In the genomic region with DNA sequence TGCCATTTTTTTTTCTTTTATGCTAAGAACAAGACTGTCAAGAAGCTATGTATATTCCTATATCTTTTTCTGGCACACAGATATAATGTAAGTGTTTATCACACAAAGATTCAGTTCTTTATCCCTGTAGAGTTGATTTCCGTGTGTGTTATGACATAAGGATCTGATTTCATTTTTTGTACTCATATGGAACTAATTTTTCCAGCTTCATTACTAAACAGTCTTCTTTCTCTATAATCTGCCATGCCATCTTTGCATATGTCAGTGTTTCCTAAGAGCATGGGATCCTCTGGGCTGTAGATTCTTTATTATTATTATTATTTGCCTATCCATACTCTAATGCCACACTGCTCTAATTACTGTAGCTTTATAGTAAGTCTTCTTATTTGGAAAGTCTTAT, we compare ENCODE assay signal across 26 cellular contexts.
"Had no signal": no experiment of that assay in that cellular context is flagged by ENCODE, and none has a peak within 500 bp of the region (broad histone marks: within the 10 kb centered on the region; RNA-seq: fewer than 3 reads in every experiment).

No MANE protein-coding gene starts in this region.

- H3K36me3 ChIP-seq: colonic mucosa, gastrocnemius medialis, heart left ventricle, left lung, ovary, sigmoid colon, stomach, thyroid gland had no signal

- H3K27ac ChIP-seq: colonic mucosa, epithelial cell of prostate, gastrocnemius medialis, heart left ventricle, hepatocyte, left lung, ovary, psoas muscle, sigmoid colon, stomach, thyroid gland had no signal

- H3K27me3 ChIP-seq: colonic mucosa, gastrocnemius medialis, heart left ventricle, hepatocyte, left lung, ovary, sigmoid colon, stomach, thyroid gland had no signal

- H3K9me3 ChIP-seq: colonic mucosa, gastrocnemius medialis, heart left ventricle, left lung, ovary, psoas muscle, sigmoid colon, stomach, thyroid gland had no signal

- H3K4me3 ChIP-seq: colonic mucosa, gastrocnemius medialis, heart left ventricle, hepatocyte, left lung, ovary, psoas muscle, sigmoid colon, stomach, thyroid gland had no signal

- H3K4me2 ChIP-seq: hepatocyte had no signal

- H3K79me2 ChIP-seq: hepatocyte had no signal

- H3K4me1 ChIP-seq: colonic mucosa, left lung, psoas muscle, sigmoid colon, stomach had no signal

- DNase-seq: colonic mucosa; effector CD8-positive, alpha-beta T cell; endodermal cell; gastrocnemius medialis; heart left ventricle; left cardiac atrium; left lung; mesenchymal stem cell; midbrain; naive thymus-derived CD4-positive, alpha-beta T cell; nephron progenitor cell; nucleus accumbens; ovary; posterior cingulate gyrus; psoas muscle; right cardiac atrium; sigmoid colon; stimulated activated CD4-positive, alpha-beta T cell treated with anti-CD3 and anti-CD28 coated beads, Interleukin-2, amount 100 ng/mL, for 24 hours; stimulated activated CD4-positive, alpha-beta T cell treated with anti-CD3 and anti-CD28 coated beads, Interleukin-4, amount 100 ng/mL, for 24 hours; stimulated activated naive CD4-positive, alpha-beta T cell treated with Interleukin-2 at 50 U/mL for 16 hours; stomach; thyroid gland had no signal

- ATAC-seq: esophagus mucosa; gastrocnemius medialis; heart left ventricle; left cardiac atrium; left lung; naive thymus-derived CD4-positive, alpha-beta T cell; psoas muscle; right cardiac atrium; stimulated activated effector memory CD8-positive, alpha-beta T cell treated with anti-CD3 and anti-CD28 coated beads, Interleukin-12 subunit alpha, Interleukin-12 subunit beta, amount 100 ng/mL, for 72 hours had no signal
